25 cellular contexts compared by ENCODE assay signal in genomic region chr17:82633343-82633742, GRCh38.
"Had no signal": no experiment of that assay in that cellular context is flagged by ENCODE, and none has a peak within 500 bp of the region (broad histone marks: within the 10 kb centered on the region; RNA-seq: fewer than 3 reads in every experiment).

No MANE protein-coding gene starts in this region.

- H3K36me3 ChIP-seq: ovary had no signal

- H3K4me3 Mint-ChIP-seq: activated B cell treated with CpG ODN at 0.5 μM for 24 hours; activated CD8-positive, alpha-beta T cell treated with anti-CD3 and anti-CD28 coated beads for 36 hours; activated naive CD8-positive, alpha-beta T cell treated with anti-CD3 and anti-CD28 coated beads, Interleukin-2, amount 10 ng/mL, durations not matched to agents 7 days and 5 days; endodermal cell; natural killer cell treated with Interleukin-12 subunit alpha and Interleukin-12 subunit beta and Interleukin-15 and Interleukin-18, amount 100 ng/mL, for 72 hours had no signal

- H3K27ac Mint-ChIP-seq: activated B cell treated with CpG ODN at 0.5 μM for 24 hours; activated naive CD8-positive, alpha-beta T cell treated with anti-CD3 and anti-CD28 coated beads, Interleukin-2, amount 10 ng/mL, durations not matched to agents 7 days and 5 days; endodermal cell; natural killer cell treated with Interleukin-12 subunit alpha and Interleukin-12 subunit beta and Interleukin-15 and Interleukin-18, amount 100 ng/mL, for 72 hours had no signal

- DNase-seq: activated B cell treated with CpG ODN at 0.5 μM for 24 hours; activated CD4-positive, alpha-beta T cell treated with anti-CD3 and anti-CD28 coated beads for 48 hours; activated CD8-positive, alpha-beta T cell treated with anti-CD3 and anti-CD28 coated beads for 36 hours; activated gamma-delta T cell; activated naive CD8-positive, alpha-beta T cell treated with anti-CD3 and anti-CD28 coated beads, Interleukin-2, amount 10 ng/mL, durations not matched to agents 7 days and 5 days; cerebellar nuclear complex; endodermal cell; esophagus squamous epithelium; head of caudate nucleus; hypothalamus; left ventricle myocardium inferior; mammary epithelial cell; psoas muscle; stimulated activated CD4-positive, alpha-beta T cell treated with anti-CD3 and anti-CD28 coated beads, Interleukin-4, amount 100 ng/mL, for 24 hours; stomach; T-helper 1 cell; T-helper 9 cell had no signal

- H3K27ac ChIP-seq: coronary artery, esophagus squamous epithelium, gastroesophageal sphincter, left ventricle myocardium inferior, neutrophil, ovary, psoas muscle, right atrium auricular region, stomach, suprapubic skin, tibial nerve had no signal

- H3K27me3 ChIP-seq: esophagus squamous epithelium, gastroesophageal sphincter, neutrophil, ovary, right atrium auricular region, stomach, suprapubic skin, tibial nerve had no signal

- H3K9me3 Mint-ChIP-seq: activated naive CD8-positive, alpha-beta T cell treated with anti-CD3 and anti-CD28 coated beads, Interleukin-2, amount 10 ng/mL, durations not matched to agents 7 days and 5 days; endodermal cell; natural killer cell treated with Interleukin-12 subunit alpha and Interleukin-12 subunit beta and Interleukin-15 and Interleukin-18, amount 100 ng/mL, for 72 hours had no signal

- H3K9me3 ChIP-seq: gastroesophageal sphincter, left ventricle myocardium inferior, neutrophil, ovary, psoas muscle, right atrium auricular region, suprapubic skin, tibial nerve had no signal

- H3K4me3 ChIP-seq: coronary artery, esophagus squamous epithelium, gastroesophageal sphincter, left ventricle myocardium inferior, ovary, psoas muscle, right atrium auricular region, stomach, suprapubic skin, tibial nerve had no signal

- H3K27me3 Mint-ChIP-seq: activated B cell treated with CpG ODN at 0.5 μM for 24 hours; activated CD8-positive, alpha-beta T cell treated with anti-CD3 and anti-CD28 coated beads for 36 hours; activated naive CD8-positive, alpha-beta T cell treated with anti-CD3 and anti-CD28 coated beads, Interleukin-2, amount 10 ng/mL, durations not matched to agents 7 days and 5 days; natural killer cell treated with Interleukin-12 subunit alpha and Interleukin-12 subunit beta and Interleukin-15 and Interleukin-18, amount 100 ng/mL, for 72 hours had no signal

- H3K4me1 ChIP-seq: gastroesophageal sphincter, right atrium auricular region, suprapubic skin had no signal

- ATAC-seq: activated CD8-positive, alpha-beta T cell treated with anti-CD3 and anti-CD28 coated beads for 36 hours; gastroesophageal sphincter had no signal
